Comparison of ENCODE assay signal across 13 cellular contexts in the genomic region with DNA sequence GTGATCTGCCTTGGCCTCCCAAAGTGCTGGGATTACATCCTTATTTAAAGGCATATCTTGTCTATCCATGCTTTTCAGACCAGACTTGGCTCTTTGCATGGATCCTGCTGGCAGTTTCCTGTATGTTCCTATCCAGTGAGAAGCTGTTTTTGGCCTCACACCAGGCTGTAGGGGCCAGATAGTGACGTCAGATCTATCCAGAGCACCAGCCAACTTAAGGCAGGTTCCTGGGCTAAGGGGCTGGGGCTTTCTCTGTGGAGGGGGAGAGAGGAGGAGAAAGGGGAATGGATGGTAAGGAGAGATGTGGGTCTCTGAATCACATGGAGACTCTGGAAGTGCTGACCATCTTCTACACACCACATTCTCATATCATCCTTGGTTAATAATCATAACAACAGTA. TPM values are rescaled to one million over a fixed set of nuclear protein-coding genes. Genes with fewer than 3 reads are reported as not detected.
A peak's percentile ranks its signal among the peaks of the same experiment; 100 is the strongest.
DNase-seq lines count a peak whose midpoint lies in the region; ATAC-seq, FAIRE-seq and TF ChIP-seq lines count a peak whose summit lies in the region.
"Had no signal": no experiment of that assay in that cellular context is flagged by ENCODE, and none has a peak within 500 bp of the region (broad histone marks: within the 10 kb centered on the region; RNA-seq: fewer than 3 reads in every experiment).

No MANE protein-coding gene starts in this region.

- no peak overlapping the region for H3K4me3 Mint-ChIP-seq in memory B cell
- no peak overlapping the region for H3K4me3 Mint-ChIP-seq in T-helper 2 cell treated with Interferon-gamma antibody and Interleukin-4, amounts not matched to agents 5 μg/mL and 100 μg/mL, for 36 hours
- no peak overlapping the region for H3K4me3 Mint-ChIP-seq in chondrocyte (ENCODE audit: unreplicated experiment)

- no peak for FAIRE-seq in HepG2 (lab: Jason Lieb, UNC)

- no peak overlapping the region for H3K4me2 ChIP-seq in HepG2 (ENCODE audit: low read depth, low read length)
- H3K4me2 ChIP-seq: BLaER1, PC-9 had no signal

- H3K9ac ChIP-seq in HepG2 (ENCODE audit: insufficient read depth, low read depth, low read length), result no peak overlapping the region
- H3K9ac ChIP-seq: BLaER1 had no signal

- in situ Hi-C loops in HepG2 (cut with HindIII; ENCODE audit: extremely low pct_ligation_motif_present, low pct_unique_long_range_greater_than_20kb), result no loop called here

- peaks cover 5% of the 10 kb centered on the region for H3K36me3 Mint-ChIP-seq in memory B cell
- peaks cover 6% of the 10 kb centered on the region for H3K36me3 Mint-ChIP-seq in T-helper 2 cell treated with Interferon-gamma antibody and Interleukin-4, amounts not matched to agents 5 μg/mL and 100 μg/mL, for 36 hours (ENCODE audit: low read depth)
- no peaks in the 10 kb centered on the region for H3K36me3 Mint-ChIP-seq in chondrocyte (ENCODE audit: low read depth)

- CTCF ChIA-PET in HepG2 (lab: Yijun Ruan, JAX; ENCODE audit: low intra/inter-chr PET ratio, low total read pairs) (no interaction called here), GM10248 (lab: Yijun Ruan, JAX) (interaction anchor here (1.2 to 1.4 kb wide), 3 partner anchors 13 to 44 kb away, joined by 3 to 6 read pairs (median 4); no protein-coding TSS in a partner anchor)

- no peaks in the 10 kb centered on the region for H3K36me3 ChIP-seq in HepG2 (replicated peaks in 1 of 2; ENCODE audit: control insufficient read depth in 1 of 2, insufficient read depth in 2 of 2, low read length in 2 of 2)
- no peaks in the 10 kb centered on the region for H3K36me3 ChIP-seq in right lobe of liver
- H3K36me3 ChIP-seq: BLaER1, cardiac muscle cell, esophagus squamous epithelium had no signal

- H3K4me1 ChIP-seq in HepG2 (ENCODE audit: insufficient read depth, low read length) (peaks cover 34% of the 10 kb centered on the region), right lobe of liver (peaks cover 0 to 16% (median 3%) of the 10 kb centered on the region in 4 donors)

- peaks cover 12% of the 10 kb centered on the region; the same call in 1 of the 2 replicates for H4K20me1 ChIP-seq in HepG2 (ENCODE audit: insufficient read depth, low read length)

- no peak for ATAC-seq in HepG2
- ATAC-seq in right lobe of liver, result no peak
- no peak for ATAC-seq in memory B cell (ENCODE audit: low read depth)

- no peaks in the 10 kb centered on the region; a peak in 1 of 5 replicates for H3K27me3 ChIP-seq in HepG2 (ENCODE audit: control insufficient read depth in 1 of 2, insufficient read depth in 2 of 2, low read length in 2 of 2)
- H3K27me3 ChIP-seq in right lobe of liver, result no peaks in the 10 kb centered on the region
- H3K27me3 ChIP-seq: BLaER1, cardiac muscle cell, esophagus squamous epithelium had no signal

- TF ChIP-seq RAD21 in HepG2 (CRISPR knock-in tag; IDR thresholded peaks at IDR 0.05), result no peak

- H3K79me2 ChIP-seq in HepG2 (ENCODE audit: insufficient read depth, low read length), result peaks cover 18% of the 10 kb centered on the region

- TF ChIP-seq POLR2A in HepG2 (IDR thresholded peaks at IDR 0.05; ENCODE audit: insufficient read depth in 1 of 2, low read depth in 2 of 2, low read length in 2 of 2) (no peak), right lobe of liver (IDR thresholded peaks at IDR 0.05) (no peak)

- BruUV-seq in HepG2 (replicated peaks; lab: Mats Ljungman, UMichigan), result no TSS peak

- H3K27ac Mint-ChIP-seq in memory B cell (peak overlapping the region; percentile 51), chondrocyte (ENCODE audit: unreplicated experiment) (no peak overlapping the region)
- no peak overlapping the region for H3K27ac Mint-ChIP-seq in T-helper 2 cell treated with Interferon-gamma antibody and Interleukin-4, amounts not matched to agents 5 μg/mL and 100 μg/mL, for 36 hours

- no peak for TF ChIP-seq CTCF in HepG2 (CRISPR knock-in tag; IDR thresholded peaks at IDR 0.05)
- TF ChIP-seq CTCF in right lobe of liver (IDR thresholded peaks at IDR 0.05), result no peak
- no peak for TF ChIP-seq CTCF in chondrocyte (IDR thresholded peaks at IDR 0.05)
- TF ChIP-seq CTCF in GM10248 (IDR thresholded peaks at IDR 0.05; ENCODE audit: control extremely low read depth, extremely low read depth, low read depth, missing control alignments), result no peak

- H2AFZ ChIP-seq in HepG2 (ENCODE audit: low read length), result no peak overlapping the region
- H2AFZ ChIP-seq: PC-9 had no signal

- no peak overlapping the region for H3K4me3 ChIP-seq in HepG2 (replicated peaks in 1 of 3; ENCODE audit: insufficient read depth in 1 of 3, low read depth in 2 of 3, low read length in 3 of 3)
- no peak overlapping the region for H3K4me3 ChIP-seq in right lobe of liver
- H3K4me3 ChIP-seq: BLaER1, cardiac muscle cell, esophagus squamous epithelium, PC-9 had no signal

- H3K27ac ChIP-seq in HepG2 (ENCODE audit: extremely low read length, insufficient read depth, low read length) (no peak overlapping the region), right lobe of liver (no peak overlapping the region)
- H3K27ac ChIP-seq: BLaER1, cardiac muscle cell, esophagus squamous epithelium, PC-9 had no signal

- intact Hi-C loops in HepG2 (cut with micrococcal nuclease; ENCODE audit: unreplicated experiment), result loop anchor here (10.0 kb wide), 1 partner anchor 382 kb away; a partner anchor contains a TSS
- intact Hi-C loops in right lobe of liver (cut with DNase I), result no loop called here

- 38% methylated on average over 1 of the region's 1 CpG for WGBS in HepG2 (ENCODE audit: low lambda C conversion rate)
- WGBS in right lobe of liver (ENCODE audit: insufficient coverage, low coverage, low lambda C conversion rate, missing lambda C conversion rate), result 8% methylated on average over 1 of the region's 1 CpG

- POLR2A ChIA-PET in HepG2 (lab: Yijun Ruan, JAX), result no interaction called here
- POLR2A ChIA-PET in GM10248 (lab: Yijun Ruan, JAX), result no interaction called here

- DNase-seq in HepG2 (ENCODE audit: low spot score), result no peak
- DNase-seq in right lobe of liver, result no peak
- DNase-seq in brain pericyte (ENCODE audit: low read depth, low spot score), result peak; percentile 26
- no peak for DNase-seq in memory B cell (ENCODE audit: low spot score in 2 of 2)
- DNase-seq in T-helper 2 cell treated with Interferon-gamma antibody and Interleukin-4, amounts not matched to agents 5 μg/mL and 100 μg/mL, for 36 hours (ENCODE audit: low spot score), result no peak
- DNase-seq in chondrocyte (ENCODE audit: low spot score), result no peak
- no peak for DNase-seq in NCI-H1417 treated with DMSO at 0.1 percent for 48 hours (lab: John Stamatoyannopoulos, UW)
- no peak for DNase-seq in GM10248 (ENCODE audit: extremely low spot score)
- DNase-seq: esophagus squamous epithelium, Karpas-422, PC-9 had no signal

- H3K9me3 Mint-ChIP-seq in memory B cell, result no peaks in the 10 kb centered on the region
- no peaks in the 10 kb centered on the region for H3K9me3 Mint-ChIP-seq in T-helper 2 cell treated with Interferon-gamma antibody and Interleukin-4, amounts not matched to agents 5 μg/mL and 100 μg/mL, for 36 hours
- H3K9me3 Mint-ChIP-seq in chondrocyte (ENCODE audit: low read depth), result no peaks in the 10 kb centered on the region

- H3K9me3 ChIP-seq in HepG2 (ENCODE audit: low read length) (no peaks in the 10 kb centered on the region), right lobe of liver (no peaks in the 10 kb centered on the region)
- H3K9me3 ChIP-seq: BLaER1, esophagus squamous epithelium had no signal

- H3K4me1 Mint-ChIP-seq in memory B cell (peaks cover 19% of the 10 kb centered on the region), chondrocyte (ENCODE audit: low read depth) (peaks cover 20% of the 10 kb centered on the region)
- peaks cover 20% of the 10 kb centered on the region for H3K4me1 Mint-ChIP-seq in T-helper 2 cell treated with Interferon-gamma antibody and Interleukin-4, amounts not matched to agents 5 μg/mL and 100 μg/mL, for 36 hours (ENCODE audit: low read depth)

- TF ChIP-seq EP300 in HepG2 (IDR thresholded peaks at IDR 0.05; ENCODE audit: low read depth in 2 of 2, low read length in 2 of 2), result no peak
- no peak for TF ChIP-seq EP300 in HepG2 (CRISPR knock-in tag; IDR thresholded peaks at IDR 0.05; ENCODE audit: borderline replicate concordance)

- H3K27me3 Mint-ChIP-seq in memory B cell (no peaks in the 10 kb centered on the region), chondrocyte (ENCODE audit: low read depth) (no peaks in the 10 kb centered on the region)
- no peaks in the 10 kb centered on the region for H3K27me3 Mint-ChIP-seq in T-helper 2 cell treated with Interferon-gamma antibody and Interleukin-4, amounts not matched to agents 5 μg/mL and 100 μg/mL, for 36 hours (ENCODE audit: low read depth)

TF ChIP-seq in HepG2, 621 proteins besides CTCF, POLR2A, EP300 and RAD21 (continues in another document):
- TF ChIP-seq RBM22 (optimal IDR thresholded peaks at IDR 0.05; ENCODE audit: low read length) (no peak), CREB1 (IDR thresholded peaks at IDR 0.05) (peak; percentile 78), CREB1 (CRISPR knock-in tag; IDR thresholded peaks at IDR 0.05) (no peak), ATF7 (IDR thresholded peaks at IDR 0.05) (0 out of 2 replicates have a peak, but pooled peaks have one; percentile 33), ATF7 (CRISPR knock-in tag; IDR thresholded peaks at IDR 0.05) (no peak), RARA (CRISPR knock-in tag; IDR thresholded peaks at IDR 0.05) (no peak)

RNA-seq across cellular contexts. Expression of a gene that starts 2.1 kb away (rescaled TPM):
- 11.0 and 16.6 TPM in 2 replicates for total RNA-seq in HepG2 (2016; rRNA removed; fragmentation: Illumina TruSeq; extraction: Trizol)
- total RNA-seq in HepG2 (2016; cell fraction: cytosol; rRNA removed; fragmentation: Illumina TruSeq; extraction: Trizol; ENCODE audit: low read depth), result 1.6 and 2.4 TPM in 2 replicates
- 10.2 and 16.4 TPM in 2 replicates for total RNA-seq in HepG2 (2016; cell fraction: insoluble cytoplasmic fraction; rRNA removed; fragmentation: Illumina TruSeq; extraction: Trizol)
- 6.3 and 7.3 TPM in 2 replicates for total RNA-seq in HepG2 (2016; cell fraction: membrane; rRNA removed; fragmentation: Illumina TruSeq; extraction: Trizol)
- 11.0 and 12.8 TPM in 2 replicates for total RNA-seq in HepG2 (2016; cell fraction: nucleus; rRNA removed; fragmentation: Illumina TruSeq; extraction: Trizol)
- polyA plus RNA-seq in HepG2 (2011; rRNA removed), result 5.4 and 5.8 TPM in 2 replicates
- 2.6 and 3.3 TPM in 2 replicates for polyA plus RNA-seq in HepG2 (2011; cell fraction: cytosol; rRNA removed)
- 4.4 and 5.0 TPM in 2 replicates for polyA plus RNA-seq in HepG2 (2011; cell fraction: nucleus; rRNA removed)
- 8.6 and 14.4 TPM in 2 replicates for polyA plus RNA-seq in HepG2 (2012)
- polyA plus RNA-seq in HepG2 (2016; cell fraction: cytosol; fragmentation: Illumina TruSeq; extraction: Trizol; ENCODE audit: low read depth), result 0.62 and 0.73 TPM in 2 replicates
- 15.0 and 16.0 TPM in 2 replicates for polyA plus RNA-seq in HepG2 (2016; cell fraction: insoluble cytoplasmic fraction; fragmentation: Illumina TruSeq; extraction: Trizol; ENCODE audit: low read depth)
- polyA plus RNA-seq in HepG2 (2016; cell fraction: membrane; fragmentation: Illumina TruSeq; extraction: Trizol; ENCODE audit: low read depth), result 2.6 and 2.9 TPM in 2 replicates
- 8.1 and 8.7 TPM in 2 replicates for polyA plus RNA-seq in HepG2 (2016; cell fraction: nucleus; fragmentation: Illumina TruSeq; extraction: Trizol; ENCODE audit: insufficient read depth, low read depth)
- polyA minus RNA-seq in HepG2 (2011; rRNA and poly(A)+ RNA removed; ENCODE audit: low replicate concordance), result 3.3 and 12.1 TPM in 2 replicates
- 11.2 and 13.2 TPM in 2 replicates for polyA minus RNA-seq in HepG2 (2011; cell fraction: cytosol; rRNA and poly(A)+ RNA removed)
- 19.1 and 19.7 TPM in 2 replicates for polyA minus RNA-seq in HepG2 (2011; cell fraction: nucleus; rRNA and poly(A)+ RNA removed)
- 1 to 10 TPM; 1.8 to 2.8 (median 2.3) TPM for total RNA-seq in right lobe of liver
- total RNA-seq in chondrocyte, result 4.9 to 6.0 TPM (median 5.3 TPM) in 3 replicates
